ENCODE assay signal across 20 cellular contexts in genomic region chr20:1842281-1842680, GRCh38. TPM values are rescaled to one million over a fixed set of nuclear protein-coding genes. Genes with fewer than 3 reads are reported as not detected.
"Had no signal": no experiment of that assay in that cellular context is flagged by ENCODE, and none has a peak within 500 bp of the region (broad histone marks: within the 10 kb centered on the region; RNA-seq: fewer than 3 reads in every experiment).

No MANE protein-coding gene starts in this region.

- DNase-seq: activated CD4-positive, alpha-beta T cell treated with anti-CD3 and anti-CD28 coated beads, Interleukin-2, amount 50 U/mL, for 1 hour; activated CD4-positive, CD25-positive, alpha-beta regulatory T cell; effector CD4-positive, alpha-beta T cell; immature natural killer cell; kidney glomerular epithelial cell; mucosa of descending colon; naive thymus-derived CD4-positive, alpha-beta T cell; small intestine; stimulated activated CD4-positive, alpha-beta T cell treated with anti-CD3 and anti-CD28 coated beads, Interleukin-4, amount 100 ng/mL, for 24 hours; T-helper 1 cell; T-helper 9 cell; uterus had no signal

- H3K9ac ChIP-seq: neural progenitor cell had no signal

- H3K27ac Mint-ChIP-seq: activated naive CD8-positive, alpha-beta T cell; immature natural killer cell; naive thymus-derived CD4-positive, alpha-beta T cell; stimulated activated memory B cell treated with anti-CD40 and anti-IgM and Interleukin-4, amounts not matched to agents 10 μg/mL and 1 μg/mL and 100 μg/mL, for 72 hours had no signal

- H3K27me3 ChIP-seq: cardiac muscle cell, neural progenitor cell, uterus had no signal

- H3K4me1 ChIP-seq: prostate gland, tibial nerve, uterus had no signal

- H3K27me3 Mint-ChIP-seq: memory B cell; stimulated activated memory B cell treated with anti-CD40 and anti-IgM and Interleukin-4, amounts not matched to agents 10 μg/mL and 1 μg/mL and 100 μg/mL, for 72 hours had no signal

- H3K9me3 Mint-ChIP-seq: immature natural killer cell had no signal

- H3K4me3 Mint-ChIP-seq: activated naive CD8-positive, alpha-beta T cell; immature natural killer cell; memory B cell; naive thymus-derived CD4-positive, alpha-beta T cell; stimulated activated memory B cell treated with anti-CD40 and anti-IgM and Interleukin-4, amounts not matched to agents 10 μg/mL and 1 μg/mL and 100 μg/mL, for 72 hours had no signal

- H3K9me3 ChIP-seq: mucosa of descending colon, prostate gland, uterus had no signal

- H3K4me1 Mint-ChIP-seq: immature natural killer cell had no signal

- H3K4me2 ChIP-seq: neural progenitor cell had no signal

- H3K36me3 ChIP-seq: cardiac muscle cell, neural progenitor cell, prostate gland, tibial nerve, uterus had no signal

- H3K27ac ChIP-seq: cardiac muscle cell, neural progenitor cell, tibial nerve, uterus had no signal

- H2AFZ ChIP-seq: neural progenitor cell had no signal

- H3K4me3 ChIP-seq: cardiac muscle cell, mucosa of descending colon, neural progenitor cell, prostate gland, tibial nerve, uterus had no signal

- H3K36me3 Mint-ChIP-seq: activated naive CD8-positive, alpha-beta T cell; immature natural killer cell; neural progenitor cell had no signal

- ATAC-seq: esophagus mucosa; mucosa of descending colon; naive thymus-derived CD4-positive, alpha-beta T cell; stimulated activated memory B cell treated with anti-CD40 and anti-IgM and Interleukin-4, amounts not matched to agents 10 μg/mL and 1 μg/mL and 100 μg/mL, for 72 hours had no signal

RNA-seq across cellular contexts. Expression of gene SIRPA, which starts 52.9 kb away (rescaled TPM):
- polyA plus RNA-seq: naive thymus-derived CD4-positive, alpha-beta T cell had no signal
